20 cellular contexts compared by ENCODE assay signal in the genomic region with DNA sequence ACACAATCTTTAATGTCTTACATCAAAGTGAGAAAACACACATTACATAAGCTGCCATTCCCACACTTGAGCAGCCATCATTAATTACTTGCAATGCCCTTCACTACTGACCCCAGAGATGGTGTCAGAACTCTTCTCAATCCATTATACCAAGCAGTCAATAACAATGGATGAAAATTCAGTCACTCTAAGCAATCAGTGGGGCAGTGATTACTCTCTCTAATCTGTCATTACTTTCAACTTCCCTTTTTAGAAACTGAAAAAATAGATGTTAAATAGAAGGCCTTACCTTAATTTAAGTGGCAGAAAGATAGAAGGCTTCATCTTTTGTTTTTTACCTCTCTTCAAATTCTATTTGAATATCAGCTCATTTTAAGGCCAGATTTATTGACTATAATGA. TPM values are rescaled to one million over a fixed set of nuclear protein-coding genes. Genes with fewer than 3 reads are reported as not detected.
DNase-seq lines count a peak whose midpoint lies in the region; ATAC-seq, FAIRE-seq and TF ChIP-seq lines count a peak whose summit lies in the region.
"Had no signal": no experiment of that assay in that cellular context is flagged by ENCODE, and none has a peak within 500 bp of the region (broad histone marks: within the 10 kb centered on the region; RNA-seq: fewer than 3 reads in every experiment).

No MANE protein-coding gene starts in this region.

- FAIRE-seq in GM12878 (lab: Jason Lieb, UNC) = no peak
- FAIRE-seq: G401.6 had no signal

- no peaks in the 10 kb centered on the region for H3K36me3 Mint-ChIP-seq in endodermal cell (ENCODE audit: low read depth)
- H3K36me3 Mint-ChIP-seq: CD4-positive, CD25-positive, alpha-beta regulatory T cell had no signal

- TF ChIP-seq CTCF in DND-41 (IDR thresholded peaks at IDR 0.05; ENCODE audit: borderline replicate concordance, extremely low read depth, low read length, poor library complexity, severe bottlenecking) = no peak
- no peak for TF ChIP-seq CTCF in GM12878 (IDR thresholded peaks at IDR 0.05 in 2 of 3, conservative IDR thresholded peaks at IDR 0.05 in 1 of 3; ENCODE audit: control insufficient read depth in 2 of 3, extremely low read depth in 1 of 3, insufficient read depth in 1 of 3, low read depth in 3 of 3, low read length in 3 of 3)
- TF ChIP-seq CTCF in endodermal cell (conservative IDR thresholded peaks at IDR 0.05) = no peak

- H3K27ac ChIP-seq in DND-41 (ENCODE audit: low read length) (no peak overlapping the region), GM12878 (ENCODE audit: control insufficient read depth, insufficient read depth) (no peak overlapping the region), endodermal cell (ENCODE audit: low read depth, low read length) (no peak overlapping the region)
- H3K27ac ChIP-seq: GM23248, SJSA1 had no signal

- H3K9me3 Mint-ChIP-seq in endodermal cell = no peaks in the 10 kb centered on the region
- H3K9me3 Mint-ChIP-seq: T-helper 1 cell treated with Interleukin-12 subunit alpha and Interleukin-12 subunit beta and Interleukin-4 antibody, amounts not matched to agents 30 μg/mL and 1 μg/mL, for 36 hours had no signal

- H3K4me2 ChIP-seq in DND-41 (ENCODE audit: insufficient read depth, low read length) (no peak overlapping the region), GM12878 (ENCODE audit: control insufficient read depth, insufficient read depth) (no peak overlapping the region)

- RAD21 ChIA-PET in GM12878 (lab: Charles Lee; ENCODE audit: unreplicated experiment) = interaction anchor here (1.9 kb wide), 1 partner anchor 10 kb away, joined by 6 read pairs; the partner anchor contains the start of gene FRRS1

- peaks cover 34% of the 10 kb centered on the region for H3K4me1 Mint-ChIP-seq in endodermal cell
- H3K4me1 Mint-ChIP-seq: CD4-positive, CD25-positive, alpha-beta regulatory T cell had no signal

- no peaks in the 10 kb centered on the region for H4K20me1 ChIP-seq in DND-41 (ENCODE audit: insufficient read depth, low read length)
- H4K20me1 ChIP-seq in GM12878 (ENCODE audit: control insufficient read depth, insufficient read depth) = no peaks in the 10 kb centered on the region

- no peak for ATAC-seq in DND-41 (ENCODE audit: insufficient read depth, low read depth)
- ATAC-seq in GM19351 (IDR thresholded peaks at IDR 0.05; ENCODE audit: unreplicated experiment) = peak; percentile 59
- ATAC-seq in HG03103 (IDR thresholded peaks at IDR 0.05; ENCODE audit: low read depth, unreplicated experiment) = peak; percentile 44
- peak; percentile 91 for ATAC-seq in GM12878
- no peak for ATAC-seq in sciatic nerve
- ATAC-seq in left lobe of liver = no peak

- H3K9ac ChIP-seq in DND-41 (ENCODE audit: low read depth, low read length) (no peak overlapping the region), GM12878 (ENCODE audit: control insufficient read depth, insufficient read depth, low read length) (no peak overlapping the region), endodermal cell (ENCODE audit: extremely low read depth, low read length, poor library complexity, severe bottlenecking) (no peak overlapping the region)
- H3K9ac ChIP-seq: GM23248 had no signal

- TF ChIP-seq RAD21 in GM12878 (IDR thresholded peaks at IDR 0.05; ENCODE audit: insufficient read depth, low read depth, low read length) = no peak

- 0 out of 2 replicates have a peak overlapping the region, but pooled peaks have one; percentile 5 for H2AFZ ChIP-seq in DND-41 (ENCODE audit: low read depth, low read length)
- H2AFZ ChIP-seq in GM12878 (ENCODE audit: control insufficient read depth, low read depth, low read length) = no peak overlapping the region; the same call in 1 of the 2 replicates
- H2AFZ ChIP-seq: GM23248 had no signal

- SMC1A ChIA-PET in GM12878 (lab: Charles Lee; ENCODE audit: uncharacterized antibody, unreplicated experiment) = interaction anchor here (0.6 to 3.0 kb wide), 9 partner anchors 9 to 1475 kb away, joined by 3 to 24 read pairs (median 4); partner anchors contain the start of gene FRRS1

- H3K27me3 Mint-ChIP-seq in endodermal cell (ENCODE audit: insufficient read depth) = no peaks in the 10 kb centered on the region

- BruUV-seq in GM12878 (replicated peaks; lab: Mats Ljungman, UMichigan) = no TSS peak

- H3K36me3 ChIP-seq in DND-41 (ENCODE audit: insufficient read depth, low read length) (no peaks in the 10 kb centered on the region), GM12878 (ENCODE audit: control insufficient read depth in 2 of 2, insufficient read depth in 2 of 2, low read length in 1 of 2) (no peaks in the 10 kb centered on the region), endodermal cell (ENCODE audit: control insufficient read depth, insufficient read depth, low read length) (no peaks in the 10 kb centered on the region)
- H3K36me3 ChIP-seq: BE2C, SJSA1 had no signal

- TF ChIP-seq EP300 in GM12878 (IDR thresholded peaks at IDR 0.05; ENCODE audit: borderline replicate concordance in 1 of 2, control insufficient read depth in 1 of 2, low read depth in 2 of 2, low read length in 2 of 2) = no peak

- H3K27me3 ChIP-seq in DND-41 (ENCODE audit: insufficient read depth, low read length, poor library complexity) (no peaks in the 10 kb centered on the region), GM12878 (replicated peaks in 1 of 2; ENCODE audit: control insufficient read depth in 2 of 2, insufficient read depth in 2 of 2, low read length in 1 of 2) (no peaks in the 10 kb centered on the region), endodermal cell (ENCODE audit: control insufficient read depth, insufficient read depth, low read length, poor library complexity, severe bottlenecking) (no peaks in the 10 kb centered on the region)
- H3K27me3 ChIP-seq: BE2C, SJSA1 had no signal

- in situ Hi-C loops in GM12878 (cut with MboI) = no loop called here

- H3K4me1 ChIP-seq in DND-41 (ENCODE audit: insufficient read depth, low read length) (no peaks in the 10 kb centered on the region), GM12878 (ENCODE audit: control insufficient read depth, insufficient read depth, low read length) (peaks cover 4% of the 10 kb centered on the region; the same call in 1 of the 2 replicates), endodermal cell (ENCODE audit: control insufficient read depth, insufficient read depth, low read length) (peaks cover 13% of the 10 kb centered on the region)
- H3K4me1 ChIP-seq: BE2C, SJSA1 had no signal

- no peak for DNase-seq in DND-41
- no peak for DNase-seq in GM12878 (ENCODE audit: low read depth, low spot score)
- no peak for DNase-seq in endodermal cell
- no peak for DNase-seq in sciatic nerve (ENCODE audit: low spot score)
- DNase-seq in ureter (ENCODE audit: low spot score) = no peak
- DNase-seq in left lobe of liver (ENCODE audit: low spot score) = no peak
- DNase-seq: BE2C; CD4-positive, CD25-positive, alpha-beta regulatory T cell; COR-L47; DMS 273 treated with DMSO at 0.1 percent for 48 hours; GM23248; NCI-H1092 treated with DMSO at 0.1 percent for 48 hours; NCI-H2081 treated with DMSO at 0.1 percent for 48 hours; NCI-H510A; NCI-H774 had no signal

- intact Hi-C loops in GM12878 (cut with micrococcal nuclease; ENCODE audit: unreplicated experiment) = no loop called here
- intact Hi-C loops in sciatic nerve (cut with DNase I) = no loop called here

- CTCF ChIA-PET in GM12878 (lab: Yijun Ruan, JAX) = interaction anchor here (0.7 to 1.7 kb wide), 5 partner anchors 11 to 1109 kb away, joined by 3 read pairs; no protein-coding TSS in a partner anchor

- H3K27ac Mint-ChIP-seq in endodermal cell = no peak overlapping the region
- H3K27ac Mint-ChIP-seq: CD4-positive, CD25-positive, alpha-beta regulatory T cell; T-helper 1 cell treated with Interleukin-12 subunit alpha and Interleukin-12 subunit beta and Interleukin-4 antibody, amounts not matched to agents 30 μg/mL and 1 μg/mL, for 36 hours had no signal

- H3K4me3 Mint-ChIP-seq in endodermal cell = no peak overlapping the region
- H3K4me3 Mint-ChIP-seq: CD4-positive, CD25-positive, alpha-beta regulatory T cell; T-helper 1 cell treated with Interleukin-12 subunit alpha and Interleukin-12 subunit beta and Interleukin-4 antibody, amounts not matched to agents 30 μg/mL and 1 μg/mL, for 36 hours had no signal

- H3K79me2 ChIP-seq in DND-41 (ENCODE audit: insufficient read depth, low read length) (no peaks in the 10 kb centered on the region), GM12878 (ENCODE audit: control insufficient read depth, insufficient read depth, low read length) (no peaks in the 10 kb centered on the region)

- no peaks in the 10 kb centered on the region for H3K9me3 ChIP-seq in DND-41 (ENCODE audit: insufficient read depth, low read length, severe bottlenecking)
- H3K9me3 ChIP-seq in GM12878 (replicated peaks; ENCODE audit: control insufficient read depth, insufficient read depth, low read length) = no peaks in the 10 kb centered on the region
- no peaks in the 10 kb centered on the region for H3K9me3 ChIP-seq in endodermal cell (ENCODE audit: control insufficient read depth, low read length)
- H3K9me3 ChIP-seq: BE2C, SJSA1 had no signal

- POLR2A ChIA-PET in GM12878 (lab: Charles Lee) = interaction anchor here (1.0 to 1.5 kb wide), 3 partner anchors 10 to 22 kb away, joined by 3 to 10 read pairs (median 4); partner anchors contain the start of gene FRRS1

- TF ChIP-seq POLR2A in GM12878 (IDR thresholded peaks at IDR 0.05; ENCODE audit: low read depth, low read length) = no peak

- no peak overlapping the region for H3K4me3 ChIP-seq in DND-41 (ENCODE audit: low read depth in 1 of 2, low read length in 2 of 2)
- H3K4me3 ChIP-seq in GM12878 = no peak overlapping the region
- H3K4me3 ChIP-seq in endodermal cell (ENCODE audit: low read length) = no peak overlapping the region
- H3K4me3 ChIP-seq: GM23248, SJSA1 had no signal

RNA-seq across cellular contexts. Expression of gene FRRS1, which starts 9.7 kb away (rescaled TPM):
- total RNA-seq in GM12878 (2013; cell fraction: nucleolus; rRNA removed) = 113 and 114 TPM in 2 replicates
- total RNA-seq in GM12878 (2014; rRNA removed) (12.6 and 15.1 TPM in 2 replicates), GM12878 (2014; rRNA removed; fragmentation: Illumina TruSeq; extraction: Trizol) (16.1 and 17.1 TPM in 2 replicates), GM12878 (2021) (10.4 and 10.7 TPM in 2 replicates), endodermal cell (10 to 100 TPM in 1 of 2 donors, 1 to 10 TPM in 1; 9.9 to 24.4 TPM), sciatic nerve (6.4 TPM), ureter (16.3 TPM), left lobe of liver (31.8 TPM)
- polyA plus RNA-seq in GM12878 (2011; ENCODE audit: low read depth) = 1.9 TPM
- polyA plus RNA-seq in GM12878 (2011; rRNA removed) (18.9 and 25.0 TPM in 2 replicates), GM12878 (2014; fragmentation: Illumina TruSeq; extraction: Trizol) (8.3 and 10.7 TPM in 2 replicates), GM12878 (2014; fragmentation: Nextera tagmentation; extraction: Ambion mirVana) (under 1 TPM; 0.22 to 0.55 TPM), GM12878 (2014; rRNA removed) (6.5 and 7.6 TPM in 2 replicates), GM12878 (2016; fragmentation: Nextera tagmentation; extraction: Ambion mirVana) (1 to 10 TPM in 1 of 2 experiments, under 1 TPM in 1; 0.13 to 1.1 TPM)
- polyA plus RNA-seq in GM12878 (2011; cell fraction: cytosol; rRNA removed) = 9.4 and 12.2 TPM in 2 replicates
- polyA plus RNA-seq in GM12878 (2011; cell fraction: nucleus; rRNA removed) = 15.1 and 15.7 TPM in 2 replicates
- polyA plus RNA-seq in GM12878 (2012) = 3.1 and 4.8 TPM in 2 replicates
- polyA minus RNA-seq in GM12878 (2011; rRNA and poly(A)+ RNA removed) = 56.5 and 65.2 TPM in 2 replicates
- polyA minus RNA-seq in GM12878 (2011; cell fraction: cytosol; rRNA and poly(A)+ RNA removed) = 12.3 and 15.0 TPM in 2 replicates
- 21.4 and 23.7 TPM in 2 replicates for polyA minus RNA-seq in GM12878 (2011; cell fraction: nucleus; rRNA and poly(A)+ RNA removed)
- 7.9 TPM for polyA plus RNA-seq in endodermal cell (2013, experiment 1 of 2)
- 8.3 TPM for polyA plus RNA-seq in endodermal cell (2013, experiment 2 of 2)

Comparison
In these comparisons a context has a peak if more than half of its experiments do, and no peak if none do; other contexts are left out.
1. ATAC-seq: peak in GM19351 (single experiment), HG03103 (single experiment) and GM12878 (single experiment); none in DND-41 (single experiment), sciatic nerve (single experiment) and left lobe of liver (single experiment).